11 cellular contexts compared by ENCODE assay signal in genomic region chr2:160409480-160409879, GRCh38.
DNase-seq lines count a peak whose midpoint lies in the region; ATAC-seq lines count a peak whose summit lies in the region.
"Had no signal": no experiment of that assay in that cellular context is flagged by ENCODE, and none has a peak within 500 bp of the region (broad histone marks: within the 10 kb centered on the region; RNA-seq: fewer than 3 reads in every experiment).

No MANE protein-coding gene starts in this region.

- H3K27me3 Mint-ChIP-seq in activated T-cell treated with anti-CD3 and anti-CD28 coated beads, Interleukin-2, amount 50 U/mL, for 72 hours (ENCODE audit: low read depth) = no peaks in the 10 kb centered on the region
- H3K27me3 Mint-ChIP-seq in activated T-helper 17 cell treated with anti-CD3 and anti-CD28 coated beads, Interleukin-2, amount 50 U/mL, for 72 hours = no peaks in the 10 kb centered on the region

- peak overlapping the region; percentile 88 for H3K27ac ChIP-seq in subcutaneous abdominal adipose tissue (ENCODE audit: low read depth, low read length)

- no peak for DNase-seq in activated T-cell treated with anti-CD3 and anti-CD28 coated beads, Interleukin-2, amount 50 U/mL, for 72 hours
- no peak for DNase-seq in activated T-cell treated with anti-CD3 and anti-CD28 coated beads, Interleukin-2, amount 50 U/mL, for 48 hours
- peak; percentile 68 for DNase-seq in iris pigment epithelial cell (ENCODE audit: low read depth)
- no peak for DNase-seq in NCI-H345 (lab: John Stamatoyannopoulos, UW)
- no peak for DNase-seq in COR-L47 (lab: John Stamatoyannopoulos, UW)
- DNase-seq: NCI-H1105 treated with DMSO at 0.1 percent for 48 hours; NCI-H748 treated with DMSO at 0.1 percent for 48 hours; stimulated activated CD4-positive, alpha-beta T cell treated with anti-CD3 and anti-CD28 coated beads, Interleukin-2, amount 100 ng/mL, for 24 hours had no signal

- H3K36me3 Mint-ChIP-seq in activated T-cell treated with anti-CD3 and anti-CD28 coated beads, Interleukin-2, amount 50 U/mL, for 72 hours (ENCODE audit: insufficient read depth in 2 of 2) = peaks cover 2% of the 10 kb centered on the region in 2 donors
- H3K36me3 Mint-ChIP-seq in activated T-helper 17 cell treated with anti-CD3 and anti-CD28 coated beads, Interleukin-2, amount 50 U/mL, for 72 hours (ENCODE audit: low read depth) = peaks cover 6% of the 10 kb centered on the region

- H3K36me3 ChIP-seq in subcutaneous abdominal adipose tissue (ENCODE audit: control insufficient read depth in 5 of 5, insufficient read depth in 5 of 5, low read length in 5 of 5) = no peaks in the 10 kb centered on the region

- H3K4me1 ChIP-seq in subcutaneous abdominal adipose tissue (ENCODE audit: control insufficient read depth in 5 of 5, insufficient read depth in 5 of 5, low read length in 5 of 5) = peaks cover 4 to 54% (median 53%) of the 10 kb centered on the region in 5 donors

- H3K4me1 Mint-ChIP-seq in activated T-cell treated with anti-CD3 and anti-CD28 coated beads, Interleukin-2, amount 50 U/mL, for 72 hours (ENCODE audit: low read depth) = peaks cover 52% of the 10 kb centered on the region
- peaks cover 65% of the 10 kb centered on the region for H3K4me1 Mint-ChIP-seq in activated T-helper 17 cell treated with anti-CD3 and anti-CD28 coated beads, Interleukin-2, amount 50 U/mL, for 72 hours

- no peaks in the 10 kb centered on the region for H3K27me3 ChIP-seq in subcutaneous abdominal adipose tissue (ENCODE audit: control insufficient read depth in 5 of 5, insufficient read depth in 4 of 5, low read length in 5 of 5)

- H3K27ac Mint-ChIP-seq in activated T-cell treated with anti-CD3 and anti-CD28 coated beads, Interleukin-2, amount 50 U/mL, for 72 hours = peak overlapping the region; percentile 38
- H3K27ac Mint-ChIP-seq in activated T-helper 17 cell treated with anti-CD3 and anti-CD28 coated beads, Interleukin-2, amount 50 U/mL, for 72 hours = no peak overlapping the region

- peak overlapping the region in 1 of 2 donors; percentile 94 for H3K4me3 Mint-ChIP-seq in activated T-cell treated with anti-CD3 and anti-CD28 coated beads, Interleukin-2, amount 50 U/mL, for 72 hours
- peak overlapping the region; percentile 73 for H3K4me3 Mint-ChIP-seq in activated T-helper 17 cell treated with anti-CD3 and anti-CD28 coated beads, Interleukin-2, amount 50 U/mL, for 72 hours

- no peak overlapping the region for H3K9ac ChIP-seq in subcutaneous abdominal adipose tissue (ENCODE audit: low read length in 5 of 5)

- no peaks in the 10 kb centered on the region for H3K9me3 Mint-ChIP-seq in activated T-cell treated with anti-CD3 and anti-CD28 coated beads, Interleukin-2, amount 50 U/mL, for 72 hours
- no peaks in the 10 kb centered on the region for H3K9me3 Mint-ChIP-seq in activated T-helper 17 cell treated with anti-CD3 and anti-CD28 coated beads, Interleukin-2, amount 50 U/mL, for 72 hours

- no peaks in the 10 kb centered on the region for H3K9me3 ChIP-seq in subcutaneous abdominal adipose tissue (ENCODE audit: control insufficient read depth in 5 of 5, low read length in 5 of 5)

- no peak for ATAC-seq in activated T-cell treated with anti-CD3 and anti-CD28 coated beads, Interleukin-2, amount 50 U/mL, for 72 hours (replicated peaks in 1 of 2)
- no peak for ATAC-seq in activated T-helper 17 cell treated with anti-CD3 and anti-CD28 coated beads, Interleukin-2, amount 50 U/mL, for 72 hours (replicated peaks)
- no peak for ATAC-seq in HG02970 (IDR thresholded peaks at IDR 0.05; ENCODE audit: low FRiP score, unreplicated experiment)

- no peak overlapping the region for H3K4me3 ChIP-seq in subcutaneous abdominal adipose tissue (ENCODE audit: low read depth in 1 of 5, low read length in 5 of 5)
